19 cellular contexts compared by ENCODE assay signal in genomic region chr2:195022514-195022842, GRCh38.
DNase-seq lines count a peak whose midpoint lies in the region; ATAC-seq and TF ChIP-seq lines count a peak whose summit lies in the region.
"Had no signal": no experiment of that assay in that cellular context is flagged by ENCODE, and none has a peak within 500 bp of the region (broad histone marks: within the 10 kb centered on the region; RNA-seq: fewer than 3 reads in every experiment).

No MANE protein-coding gene starts in this region.

- intact Hi-C loops in Right ventricle myocardium inferior (cut with DNase I) (no loop called here), cardiac septum (cut with DNase I) (no loop called here)

- H3K27ac ChIP-seq in VCaP, result peak overlapping the region; percentile 82
- H3K27ac ChIP-seq: BLaER1, HL-60, RWPE1, SJCRH30 had no signal

- DNase-seq in Right ventricle myocardium inferior (ENCODE audit: missing footprints) (peak; percentile 56), cardiac septum (ENCODE audit: low spot score) (no peak), 8988T (no peak), DMS 273 treated with DMSO at 0.1 percent for 48 hours (lab: John Stamatoyannopoulos, UW) (no peak), T-helper 1 cell (no peak)
- DNase-seq: CD8-positive, alpha-beta T cell; DND-41; NCI-H1417; NCI-H1930; NCI-H69; NK-92 treated with Interleukin-12 subunit alpha and Interleukin-12 subunit beta, amount 100 ng/mL, for 24 hours; SJCRH30 had no signal

- ATAC-seq in Right ventricle myocardium inferior (no peak), HG03342 (IDR thresholded peaks at IDR 0.05; ENCODE audit: unreplicated experiment) (peak; percentile 3), HG03108 (IDR thresholded peaks at IDR 0.05; ENCODE audit: unreplicated experiment) (no peak)
- ATAC-seq: CD8-positive, alpha-beta T cell; GM23338 had no signal

- TF ChIP-seq CTCF in VCaP (conservative IDR thresholded peaks at IDR 0.05), result no peak
